In genomic region chr22:38318792-38319773, GRCh38 we compare ENCODE assay signal across 9 cellular contexts. TPM values are rescaled to one million over a fixed set of nuclear protein-coding genes. Genes with fewer than 3 reads are reported as not detected.
DNase-seq lines count a peak whose midpoint lies in the region; ATAC-seq and TF ChIP-seq lines count a peak whose summit lies in the region.
"Had no signal": no experiment of that assay in that cellular context is flagged by ENCODE, and none has a peak within 500 bp of the region (broad histone marks: within the 10 kb centered on the region; RNA-seq: fewer than 3 reads in every experiment).

No MANE protein-coding gene starts in this region.

- H3K9me3 ChIP-seq in CD4-positive, CD25-positive, alpha-beta regulatory T cell (ENCODE audit: control insufficient read depth in 2 of 2, low read length in 2 of 2) = no peaks in the 10 kb centered on the region
- H3K9me3 ChIP-seq in PC-9 (ENCODE audit: insufficient read depth, low read depth) (no peaks in the 10 kb centered on the region), esophagus (ENCODE audit: control insufficient read depth in 2 of 2, insufficient read depth in 1 of 2, low read depth in 1 of 2, low read length in 1 of 2) (no peaks in the 10 kb centered on the region)

- no peaks in the 10 kb centered on the region for H3K9me3 Mint-ChIP-seq in CD4-positive, CD25-positive, alpha-beta regulatory T cell
- H3K9me3 Mint-ChIP-seq in progenitor cell of endocrine pancreas (ENCODE audit: low read depth) = no peaks in the 10 kb centered on the region

- POLR2A ChIA-PET in PC-9 (lab: Charles Lee; ENCODE audit: unreplicated experiment) = interaction anchor here (0.5 kb wide), 1 partner anchor 35 kb away, joined by 5 read pairs; no protein-coding TSS in a partner anchor

- CTCF ChIA-PET in PC-9 (lab: Charles Lee) = interaction anchor here (0.7 to 1.3 kb wide), 2 partner anchors 29 to 250 kb away, joined by 8 to 17 read pairs; no protein-coding TSS in a partner anchor

- peaks cover 0 to 36% (median 22%) of the 10 kb centered on the region in 4 donors for H3K4me1 Mint-ChIP-seq in CD4-positive, CD25-positive, alpha-beta regulatory T cell
- H3K4me1 Mint-ChIP-seq in progenitor cell of endocrine pancreas (ENCODE audit: low read depth) = peaks cover 25% of the 10 kb centered on the region

- peaks cover 48% of the 10 kb centered on the region for H3F3A ChIP-seq in PC-9 (ENCODE audit: insufficient read depth, low read depth)

- H3K4me3 Mint-ChIP-seq in CD4-positive, CD25-positive, alpha-beta regulatory T cell = peak overlapping the region; percentile 75 to 89 (median 82)
- peak overlapping the region; percentile 47 for H3K4me3 Mint-ChIP-seq in progenitor cell of endocrine pancreas (ENCODE audit: low read depth)

- TSS peak; percentile 78 for BruUV-seq in PC-9 (replicated peaks; lab: Mats Ljungman, UMichigan)

- no peak for ATAC-seq in CD4-positive, CD25-positive, alpha-beta regulatory T cell (ENCODE audit: low read depth in 2 of 2)
- no peak for ATAC-seq in HG03457 (IDR thresholded peaks at IDR 0.05; ENCODE audit: unreplicated experiment)

- H3K27ac Mint-ChIP-seq in CD4-positive, CD25-positive, alpha-beta regulatory T cell = peak overlapping the region; percentile 92 to 93 (median 93)
- H3K27ac Mint-ChIP-seq in progenitor cell of endocrine pancreas = peak overlapping the region; percentile 96

- H3K4me3 ChIP-seq in CD4-positive, CD25-positive, alpha-beta regulatory T cell (ENCODE audit: low read depth, low read length) = no peak overlapping the region
- H3K4me3 ChIP-seq in PC-9 (peak overlapping the region; percentile 43; the same call in 1 of the 2 replicates), esophagus (ENCODE audit: low read depth in 1 of 2, low read length in 2 of 2) (no peak overlapping the region)

- intact Hi-C loops in PC-9 (cut with micrococcal nuclease; ENCODE audit: unreplicated experiment) = loop anchor here (10.0 kb wide), 1 partner anchor 386 kb away; the partner anchor contains the start of genes GTPBP1 and JOSD1

- H3K4me1 ChIP-seq in CD4-positive, CD25-positive, alpha-beta regulatory T cell (ENCODE audit: control insufficient read depth, insufficient read depth, low read length, poor library complexity, severe bottlenecking) = peaks cover 33% of the 10 kb centered on the region
- H3K4me1 ChIP-seq in PC-9 (replicated peaks; ENCODE audit: insufficient read depth) = peaks cover 40% of the 10 kb centered on the region
- H3K4me1 ChIP-seq in esophagus (ENCODE audit: control insufficient read depth in 2 of 2, insufficient read depth in 2 of 2, low read length in 1 of 2) = peaks cover 0 to 7% of the 10 kb centered on the region in 2 donors

- WGBS in esophagus, 2 donors = 72 to 76% methylated on average over 14 of the region's 14 CpGs

- H4K20me1 ChIP-seq in PC-9 (ENCODE audit: insufficient read depth) = peaks cover 22% of the 10 kb centered on the region

- no peak overlapping the region for H3K27ac ChIP-seq in CD4-positive, CD25-positive, alpha-beta regulatory T cell (ENCODE audit: insufficient read depth, low read length, poor library complexity, severe bottlenecking)
- H3K27ac ChIP-seq in PC-9 (peak overlapping the region; percentile 80), esophagus (ENCODE audit: low read depth in 2 of 2, low read length in 1 of 2) (peak overlapping the region; percentile 96 to 98)

- H3K36me3 ChIP-seq in CD4-positive, CD25-positive, alpha-beta regulatory T cell (ENCODE audit: control insufficient read depth, insufficient read depth, low read length) = no peaks in the 10 kb centered on the region
- H3K36me3 ChIP-seq in PC-9 (ENCODE audit: low read depth) (0 out of 2 replicates have a peak, but pooled peaks cover 2% of the 10 kb centered on the region), esophagus (ENCODE audit: control insufficient read depth in 2 of 2, insufficient read depth in 2 of 2, low read length in 1 of 2) (no peaks in the 10 kb centered on the region)

- TF ChIP-seq CTCF in PC-9 (conservative IDR thresholded peaks at IDR 0.05) (no peak), progenitor cell of endocrine pancreas (IDR thresholded peaks at IDR 0.05; ENCODE audit: unreplicated experiment) (no peak)

- peaks cover 29% of the 10 kb centered on the region for H3K79me2 ChIP-seq in PC-9 (ENCODE audit: low read depth)

- H3K27me3 Mint-ChIP-seq in CD4-positive, CD25-positive, alpha-beta regulatory T cell = no peaks in the 10 kb centered on the region
- H3K27me3 Mint-ChIP-seq in progenitor cell of endocrine pancreas = peaks cover 6% of the 10 kb centered on the region

- H3K27me3 ChIP-seq in CD4-positive, CD25-positive, alpha-beta regulatory T cell (ENCODE audit: control insufficient read depth, insufficient read depth, low read length) = no peaks in the 10 kb centered on the region
- H3K27me3 ChIP-seq in PC-9 (ENCODE audit: insufficient read depth, low read depth) (no peaks in the 10 kb centered on the region), esophagus (ENCODE audit: control insufficient read depth in 1 of 2, insufficient read depth in 2 of 2, low read length in 2 of 2) (no peaks in the 10 kb centered on the region)

- no peaks in the 10 kb centered on the region for H3K9me2 ChIP-seq in PC-9 (ENCODE audit: insufficient read depth)

- no peak for DNase-seq in CD4-positive, CD25-positive, alpha-beta regulatory T cell
- DNase-seq in PC-9 (no peak), progenitor cell of endocrine pancreas (ENCODE audit: low spot score, unreplicated experiment) (no peak), NCI-H1092 treated with DMSO at 0.1 percent for 48 hours (lab: John Stamatoyannopoulos, UW) (no peak), DMS153 treated with DMSO at 0.1 percent for 48 hours (lab: John Stamatoyannopoulos, UW; ENCODE audit: unreplicated experiment) (no peak), superior temporal gyrus (ENCODE audit: extremely low spot score) (no peak)
- DNase-seq: activated naive CD4-positive, alpha-beta T cell treated with anti-CD3 and anti-CD28 coated beads, Interleukin-2, amount 50 U/mL, for 16 hours had no signal

- H2AFZ ChIP-seq in PC-9 = peak overlapping the region; percentile 23; the same call in 1 of the 2 replicates

- H3K36me3 Mint-ChIP-seq in CD4-positive, CD25-positive, alpha-beta regulatory T cell = no peaks in the 10 kb centered on the region
- no peaks in the 10 kb centered on the region for H3K36me3 Mint-ChIP-seq in progenitor cell of endocrine pancreas (ENCODE audit: insufficient read depth)

- peak overlapping the region; percentile 79 for H3K4me2 ChIP-seq in PC-9

RNA-seq across cellular contexts. Expression of gene CSNK1E, which starts 1.9 kb away (rescaled TPM):
- 154 TPM for total RNA-seq in CD4-positive, CD25-positive, alpha-beta regulatory T cell
- polyA plus RNA-seq in CD4-positive, CD25-positive, alpha-beta regulatory T cell = 10 to 100 TPM in 2 of 4 donors, 1 to 10 TPM in 2; 7.4 to 12.4 (median 9.5) TPM
- total RNA-seq in PC-9 (2021) (331 and 348 TPM in 2 replicates), progenitor cell of endocrine pancreas (246 and 250 TPM in 2 replicates)
- 100 to 1,000 TPM in 1 of 2 donors, 10 to 100 TPM in 1; 69.4 to 152 TPM for polyA plus RNA-seq in esophagus

RNA-seq across cellular contexts. Expression of gene TMEM184B, which starts 46.3 kb away (rescaled TPM):
- 31.3 TPM for total RNA-seq in CD4-positive, CD25-positive, alpha-beta regulatory T cell
- polyA plus RNA-seq in CD4-positive, CD25-positive, alpha-beta regulatory T cell = 1 to 10 TPM; 7.2 to 8.2 (median 7.7) TPM
- total RNA-seq in PC-9 (2021) (185 and 192 TPM in 2 replicates), progenitor cell of endocrine pancreas (67.3 and 71.7 TPM in 2 replicates)
- polyA plus RNA-seq in esophagus = 10 to 100 TPM; 10.8 to 14.4 TPM
